Comparison of ENCODE assay signal across 22 cellular contexts in the genomic region with DNA sequence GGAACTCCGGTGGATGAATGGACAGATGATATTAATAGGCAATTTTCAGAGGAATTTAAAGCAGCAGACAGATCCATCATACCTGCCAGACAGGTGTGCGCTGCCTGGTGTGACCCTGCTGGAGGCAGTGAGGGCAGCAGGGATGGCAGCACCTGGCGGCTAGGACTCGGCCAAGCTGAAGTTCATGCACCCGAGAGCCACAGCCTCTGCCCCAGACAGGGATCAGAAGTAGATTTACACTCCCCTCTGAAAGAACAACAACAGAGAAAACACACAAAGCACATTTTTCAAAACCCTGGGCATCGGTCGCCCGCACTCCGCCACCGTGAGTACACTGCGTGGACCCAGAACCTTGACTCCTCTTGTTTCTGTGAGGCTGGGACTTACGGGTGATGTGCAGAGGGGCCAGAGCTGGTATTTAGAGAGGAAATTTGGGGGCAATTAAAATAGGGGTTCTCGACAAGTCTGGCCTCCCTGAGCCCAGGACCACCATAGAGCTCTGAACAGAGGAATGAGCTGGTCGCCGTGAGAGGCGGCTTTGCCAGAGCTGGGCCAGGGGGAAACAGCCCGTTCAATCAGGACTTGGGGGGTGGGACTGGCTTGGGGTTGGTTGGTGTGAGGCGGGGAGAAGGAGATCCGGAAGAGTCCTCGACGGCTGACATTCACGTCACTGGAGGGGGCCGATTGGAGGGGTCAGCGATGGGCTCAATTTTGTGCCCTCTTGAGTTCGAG.
A peak's percentile ranks its signal among the peaks of the same experiment; 100 is the strongest.
DNase-seq lines count a peak whose midpoint lies in the region; ATAC-seq and TF ChIP-seq lines count a peak whose summit lies in the region.
"Had no signal": no experiment of that assay in that cellular context is flagged by ENCODE, and none has a peak within 500 bp of the region (broad histone marks: within the 10 kb centered on the region; RNA-seq: fewer than 3 reads in every experiment).

No MANE protein-coding gene starts in this region.

- H3K27ac Mint-ChIP-seq in stimulated activated effector memory CD8-positive, alpha-beta T cell treated with anti-CD3 and anti-CD28 coated beads, Interleukin-12 subunit alpha, Interleukin-12 subunit beta, amount 100 ng/mL, for 72 hours: peak overlapping the region; percentile 46
- H3K27ac Mint-ChIP-seq: CD4-positive, CD25-positive, alpha-beta regulatory T cell; T-cell had no signal

- peaks cover 0 to 16% of the 10 kb centered on the region in 2 donors for H3K4me1 ChIP-seq in lung (ENCODE audit: control insufficient read depth in 2 of 2, insufficient read depth in 2 of 2, low read length in 2 of 2)

- H3K27me3 ChIP-seq in WERI-Rb-1 (ENCODE audit: insufficient read depth, low read depth, severe bottlenecking): no peaks in the 10 kb centered on the region
- no peaks in the 10 kb centered on the region for H3K27me3 ChIP-seq in lung (ENCODE audit: control insufficient read depth, insufficient read depth)

- H3K9me3 Mint-ChIP-seq in stimulated activated effector memory CD8-positive, alpha-beta T cell treated with anti-CD3 and anti-CD28 coated beads, Interleukin-12 subunit alpha, Interleukin-12 subunit beta, amount 100 ng/mL, for 72 hours: no peaks in the 10 kb centered on the region
- H3K9me3 Mint-ChIP-seq: T-cell had no signal

- TF ChIP-seq CTCF in WERI-Rb-1 (IDR thresholded peaks at IDR 0.05; ENCODE audit: low read depth, low read length) (no peak), lung (IDR thresholded peaks at IDR 0.05; ENCODE audit: control extremely low read depth, extremely low read depth) (no peak)

- 95 to 97% methylated on average over 25 of the region's 25 CpGs for WGBS in lung, 2 donors

- H3K36me3 ChIP-seq in WERI-Rb-1 (no peaks in the 10 kb centered on the region), lung (ENCODE audit: control insufficient read depth in 2 of 2, insufficient read depth in 2 of 2, low read length in 2 of 2) (no peaks in the 10 kb centered on the region)

- no peak overlapping the region for H3K27ac ChIP-seq in WERI-Rb-1
- no peak overlapping the region for H3K27ac ChIP-seq in lung (ENCODE audit: low read depth in 1 of 2, low read length in 1 of 2)

- H3K9me3 ChIP-seq in WERI-Rb-1 (ENCODE audit: severe bottlenecking): no peaks in the 10 kb centered on the region
- H3K9me3 ChIP-seq in lung (ENCODE audit: control insufficient read depth in 2 of 2, insufficient read depth in 1 of 2, low read length in 1 of 2): no peaks in the 10 kb centered on the region

- ATAC-seq in lung (ENCODE audit: insufficient read depth, low FRiP score): no peak
- ATAC-seq in stimulated activated effector memory CD8-positive, alpha-beta T cell treated with anti-CD3 and anti-CD28 coated beads, Interleukin-12 subunit alpha, Interleukin-12 subunit beta, amount 100 ng/mL, for 72 hours: no peak
- ATAC-seq: left cardiac atrium, T-cell had no signal

- H3K4me3 ChIP-seq in WERI-Rb-1 (ENCODE audit: low read depth, low read length) (no peak overlapping the region), lung (no peak overlapping the region)

- no peak overlapping the region for H3K4me3 Mint-ChIP-seq in stimulated activated effector memory CD8-positive, alpha-beta T cell treated with anti-CD3 and anti-CD28 coated beads, Interleukin-12 subunit alpha, Interleukin-12 subunit beta, amount 100 ng/mL, for 72 hours
- H3K4me3 Mint-ChIP-seq: CD4-positive, CD25-positive, alpha-beta regulatory T cell; T-cell had no signal

- peaks cover 19% of the 10 kb centered on the region for H3K4me1 Mint-ChIP-seq in stimulated activated effector memory CD8-positive, alpha-beta T cell treated with anti-CD3 and anti-CD28 coated beads, Interleukin-12 subunit alpha, Interleukin-12 subunit beta, amount 100 ng/mL, for 72 hours

- no peaks in the 10 kb centered on the region for H3K36me3 Mint-ChIP-seq in stimulated activated effector memory CD8-positive, alpha-beta T cell treated with anti-CD3 and anti-CD28 coated beads, Interleukin-12 subunit alpha, Interleukin-12 subunit beta, amount 100 ng/mL, for 72 hours
- H3K36me3 Mint-ChIP-seq: CD4-positive, CD25-positive, alpha-beta regulatory T cell; T-cell had no signal

- peak; percentile 47 for DNase-seq in activated effector memory CD4-positive, alpha-beta T cell treated with anti-CD3 and anti-CD28 coated beads, Interleukin-2, amount 50 U/mL, for 16 hours
- no peak for DNase-seq in activated effector memory CD4-positive, alpha-beta T cell treated with Interleukin-2 at 50 U/mL for 16 hours
- DNase-seq in WERI-Rb-1 (peak; percentile 7), lung (ENCODE audit: low spot score) (peak; percentile 26), NCI-H82 treated with DMSO at 0.1 percent for 48 hours (lab: John Stamatoyannopoulos, UW; ENCODE audit: unreplicated experiment) (no peak), DMS53 (lab: John Stamatoyannopoulos, UW) (no peak), HT-29 (ENCODE audit: low spot score) (no peak)
- DNase-seq in stimulated activated effector memory CD8-positive, alpha-beta T cell treated with anti-CD3 and anti-CD28 coated beads, Interleukin-12 subunit alpha, Interleukin-12 subunit beta, amount 100 ng/mL, for 72 hours (ENCODE audit: low spot score in 2 of 2): peak in 1 of 2 donors; percentile 1
- DNase-seq: activated CD4-positive, alpha-beta T cell treated with anti-CD3 and anti-CD28 coated beads, Interleukin-2, amount 50 U/mL, for 1 hour; activated naive CD4-positive, alpha-beta T cell treated with Interleukin-2 at 50 U/mL for 16 hours; anterior cingulate cortex; CD4-positive, CD25-positive, alpha-beta regulatory T cell; central memory CD4-positive, alpha-beta T cell; DMS 273 treated with DMSO at 0.1 percent for 48 hours; effector CD4-positive, alpha-beta T cell; GF-D8; left cardiac atrium; NCI-H1105 treated with DMSO at 0.1 percent for 48 hours; NCI-H2081 treated with DMSO at 0.1 percent for 48 hours; NCI-H524 treated with DMSO at 0.1 percent for 48 hours; stimulated activated CD4-positive, alpha-beta T cell treated with anti-CD3 and anti-CD28 coated beads, Interleukin-12 subunit alpha, Interleukin-12 subunit beta, amount 100 ng/mL, for 4 hours had no signal

Comparison
In these comparisons a context has a peak if more than half of its experiments do, and no peak if none do; other contexts are left out.
1. DNase-seq: peak in activated effector memory CD4-positive, alpha-beta T cell treated with anti-CD3 and anti-CD28 coated beads, Interleukin-2, amount 50 U/mL, for 16 hours (single experiment), WERI-Rb-1 (single experiment) and lung (single experiment); none in activated effector memory CD4-positive, alpha-beta T cell treated with Interleukin-2 at 50 U/mL for 16 hours (single experiment), NCI-H82 treated with DMSO at 0.1 percent for 48 hours (single experiment), DMS53 (single experiment) and HT-29 (single experiment).